In genomic region chr4:17447056-17447455, GRCh38 we compare ENCODE assay signal across 11 cellular contexts.
DNase-seq lines count a peak whose midpoint lies in the region; ATAC-seq, FAIRE-seq and TF ChIP-seq lines count a peak whose summit lies in the region.
"Had no signal": no experiment of that assay in that cellular context is flagged by ENCODE, and none has a peak within 500 bp of the region (broad histone marks: within the 10 kb centered on the region; RNA-seq: fewer than 3 reads in every experiment).

No MANE protein-coding gene starts in this region.

- H2AFZ ChIP-seq in astrocyte (ENCODE audit: low read depth, low read length) = no peak overlapping the region

- DNase-seq in AG04449 (ENCODE audit: low read depth, low spot score) (peak; percentile 28), MG63 (peak; percentile 44), astrocyte (ENCODE audit: low read depth) (peak; percentile 94), fibroblast of mammary gland (ENCODE audit: low read depth) (peak; percentile 47)

- H3K27ac Mint-ChIP-seq in astrocyte (ENCODE audit: unreplicated experiment) = no peak overlapping the region

- no peaks in the 10 kb centered on the region for H3K36me3 ChIP-seq in MG63
- H3K36me3 ChIP-seq in astrocyte (ENCODE audit: insufficient read depth, low read length) = no peaks in the 10 kb centered on the region

- no peaks in the 10 kb centered on the region for H3K27me3 ChIP-seq in MG63
- H3K27me3 ChIP-seq in astrocyte (ENCODE audit: insufficient read depth, low read length) = no peaks in the 10 kb centered on the region

- H3K4me1 Mint-ChIP-seq in astrocyte (ENCODE audit: low read depth, unreplicated experiment) = peaks cover 5% of the 10 kb centered on the region

- H3K4me3 ChIP-seq in AG04449 (ENCODE audit: low read depth, low read length) (no peak overlapping the region), MG63 (no peak overlapping the region), astrocyte (ENCODE audit: insufficient read depth, low read depth, low read length) (no peak overlapping the region), fibroblast of mammary gland (ENCODE audit: control insufficient read depth, low read depth, low read length) (no peak overlapping the region)

- FAIRE-seq in astrocyte (lab: Jason Lieb, UNC) = peak; percentile 59
- FAIRE-seq: HTR-8/SVneo had no signal

- no peaks in the 10 kb centered on the region for H3K27me3 Mint-ChIP-seq in astrocyte (ENCODE audit: low read depth, unreplicated experiment)

- H4K20me1 ChIP-seq in astrocyte (ENCODE audit: insufficient read depth, low read length) = no peaks in the 10 kb centered on the region

- H3K9ac ChIP-seq in astrocyte (ENCODE audit: low read length) = no peak overlapping the region

- no peak overlapping the region for H3K4me3 Mint-ChIP-seq in astrocyte (ENCODE audit: unreplicated experiment)

- H3K4me2 ChIP-seq in astrocyte (ENCODE audit: low read length) = no peak overlapping the region

- ATAC-seq in HG02642 (IDR thresholded peaks at IDR 0.05; ENCODE audit: poor library complexity, unreplicated experiment) (no peak), HG03432 (IDR thresholded peaks at IDR 0.05; ENCODE audit: unreplicated experiment) (no peak), GM21528 (IDR thresholded peaks at IDR 0.05; ENCODE audit: low FRiP score, unreplicated experiment) (no peak), HG03025 (IDR thresholded peaks at IDR 0.05; ENCODE audit: low FRiP score, unreplicated experiment) (no peak)

- peaks cover 20% of the 10 kb centered on the region for H3K9me3 Mint-ChIP-seq in astrocyte (ENCODE audit: unreplicated experiment)

- H3K9me3 ChIP-seq in MG63 (peaks cover 5% of the 10 kb centered on the region), astrocyte (ENCODE audit: insufficient read depth, low read depth, low read length) (no peaks in the 10 kb centered on the region)

- H3K36me3 Mint-ChIP-seq in astrocyte (ENCODE audit: low read depth, unreplicated experiment) = peaks cover 3% of the 10 kb centered on the region

- CTCF ChIA-PET in AG04449 (lab: Yijun Ruan, JAX) = interaction anchor here (0.7 to 10.1 kb wide), 40 partner anchors 7 to 1189 kb away, joined by 3 to 123 read pairs (median 4); no protein-coding TSS in a partner anchor

- H3K79me2 ChIP-seq in astrocyte (ENCODE audit: insufficient read depth, low read length) = no peaks in the 10 kb centered on the region

- POLR2A ChIA-PET in AG04449 (lab: Yijun Ruan, JAX) = no interaction called here

- TF ChIP-seq CTCF in AG04449 (IDR thresholded peaks at IDR 0.05; ENCODE audit: insufficient read depth, low read length, missing control alignments) (no peak), astrocyte (IDR thresholded peaks at IDR 0.05; ENCODE audit: insufficient read depth, low read depth, low read length) (no peak), fibroblast of mammary gland (conservative IDR thresholded peaks at IDR 0.05; ENCODE audit: control insufficient read depth, insufficient read depth, low read depth, low read length) (no peak)

- H3K27ac ChIP-seq in astrocyte (ENCODE audit: low read depth, low read length) = no peak overlapping the region
- H3K27ac ChIP-seq: 22Rv1, C4-2B had no signal

- H3K4me1 ChIP-seq in astrocyte (ENCODE audit: insufficient read depth, low read length) = peaks cover 9% of the 10 kb centered on the region

Comparison
In these comparisons a context has a peak if more than half of its experiments do, and no peak if none do; other contexts are left out.
1. DNase-seq: peak in every context shown above with its lines; median percentile 94 in astrocyte; 47 in fibroblast of mammary gland; 44 in MG63; 28 in AG04449.